ENCODE assay signal across 11 cellular contexts in the genomic region with DNA sequence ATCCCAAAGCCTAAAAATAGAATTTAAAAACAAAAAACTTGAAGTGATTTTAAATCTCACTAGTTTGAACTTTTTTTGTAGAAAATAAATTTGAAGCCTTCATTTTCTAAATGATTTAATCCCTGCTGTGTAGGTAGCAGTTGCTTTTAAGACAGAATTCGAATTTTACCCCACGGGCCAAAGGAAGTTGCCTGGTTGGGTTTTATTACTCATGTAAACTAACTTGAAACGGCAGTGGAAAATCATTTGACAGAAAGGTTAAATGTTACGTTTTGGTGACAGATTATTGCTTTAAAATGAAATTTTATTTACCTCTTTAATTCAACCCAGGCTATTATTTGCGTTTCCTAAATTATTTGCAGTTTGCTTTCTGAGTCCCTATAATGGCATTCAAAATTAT. TPM values are rescaled to one million over a fixed set of nuclear protein-coding genes. Genes with fewer than 3 reads are reported as not detected.
DNase-seq lines count a peak whose midpoint lies in the region; ATAC-seq and TF ChIP-seq lines count a peak whose summit lies in the region.
"Had no signal": no experiment of that assay in that cellular context is flagged by ENCODE, and none has a peak within 500 bp of the region (broad histone marks: within the 10 kb centered on the region; RNA-seq: fewer than 3 reads in every experiment).

No MANE protein-coding gene starts in this region.

- H3K36me3 ChIP-seq in heart right ventricle (no peaks in the 10 kb centered on the region), ascending aorta (no peaks in the 10 kb centered on the region), mesodermal cell (ENCODE audit: control insufficient read depth, insufficient read depth, low read length) (peaks cover 6% of the 10 kb centered on the region), upper lobe of left lung (no peaks in the 10 kb centered on the region)

- H3K27me3 ChIP-seq in heart right ventricle (no peaks in the 10 kb centered on the region), ascending aorta (no peaks in the 10 kb centered on the region), upper lobe of left lung (no peaks in the 10 kb centered on the region)

- TF ChIP-seq POLR2A in upper lobe of left lung (IDR thresholded peaks at IDR 0.05): no peak

- TF ChIP-seq CTCF in heart right ventricle (IDR thresholded peaks at IDR 0.05) (no peak), ascending aorta (IDR thresholded peaks at IDR 0.05) (no peak), upper lobe of left lung (IDR thresholded peaks at IDR 0.05) (no peak)

- no peak for TF ChIP-seq EP300 in upper lobe of left lung (IDR thresholded peaks at IDR 0.05)

- intact Hi-C loops in heart right ventricle (cut with DNase I) (loop anchor here in 5 of 10 donors (5.0 kb wide), 4 partner anchors 39 to 89 kb away; no protein-coding TSS in a partner anchor), Right ventricle myocardium superior (cut with DNase I) (loop anchor here (5.0 kb wide), 1 partner anchor 89 kb away; no protein-coding TSS in a partner anchor), ascending aorta (cut with DNase I) (loop anchor here (5.0 kb wide), 3 partner anchors 36 to 299 kb away; partner anchors contain the start of gene ZNF24)

- no peaks in the 10 kb centered on the region for H3K9me3 ChIP-seq in heart right ventricle
- H3K9me3 ChIP-seq in ascending aorta: no peaks in the 10 kb centered on the region
- H3K9me3 ChIP-seq in mesodermal cell (ENCODE audit: control insufficient read depth, low read length): no peaks in the 10 kb centered on the region
- no peaks in the 10 kb centered on the region for H3K9me3 ChIP-seq in upper lobe of left lung

- H3K4me1 ChIP-seq in heart right ventricle: peaks cover 6 to 78% (median 54%) of the 10 kb centered on the region in 9 donors
- H3K4me1 ChIP-seq in ascending aorta: peaks cover 0 to 30% of the 10 kb centered on the region in 2 donors
- H3K4me1 ChIP-seq in mesodermal cell (ENCODE audit: control insufficient read depth, insufficient read depth, low read length, poor library complexity, severe bottlenecking): peaks cover 35% of the 10 kb centered on the region
- peaks cover 45 to 54% (median 50%) of the 10 kb centered on the region in 4 donors for H3K4me1 ChIP-seq in upper lobe of left lung

- 31 to 36% methylated on average over 5 of the region's 5 CpGs for WGBS in heart right ventricle, 2 donors
- 36% methylated on average over 2 of the region's 5 CpGs; no CpG with 5 or more reads in 1 of the 2 experiments for WGBS in mesodermal cell (ENCODE audit: insufficient coverage in 2 of 2), 2 experiments
- WGBS in upper lobe of left lung, 2 donors: 46 to 48% methylated on average over 5 of the region's 5 CpGs

- no peak for ATAC-seq in heart right ventricle
- no peak for ATAC-seq in Right ventricle myocardium superior (ENCODE audit: poor library complexity)
- ATAC-seq in upper lobe of left lung (ENCODE audit: low FRiP score in 2 of 2): no peak

- H3K27ac ChIP-seq in heart right ventricle (peak overlapping the region; percentile 63 to 92 (median 88)), ascending aorta (peak overlapping the region; percentile 15 to 82), mesodermal cell (ENCODE audit: low read depth, low read length, severe bottlenecking) (no peak overlapping the region), upper lobe of left lung (peak overlapping the region; percentile 23 to 90 (median 84))
- H3K27ac ChIP-seq: C4-2B had no signal

- no peak for DNase-seq in heart right ventricle
- DNase-seq in Right ventricle myocardium superior: no peak
- DNase-seq in ascending aorta (ENCODE audit: low spot score in 2 of 2): no peak
- DNase-seq in upper lobe of left lung: no peak
- DNase-seq in amniotic stem cell (lab: John Stamatoyannopoulos, UW): no peak
- no peak for DNase-seq in dedifferentiated amniotic fluid mesenchymal stem cell (ENCODE audit: extremely low spot score)
- no peak for DNase-seq in NCI-H69 (lab: John Stamatoyannopoulos, UW)
- DNase-seq: cerebellar nuclear complex; stimulated activated CD4-positive, alpha-beta T cell treated with anti-CD3 and anti-CD28 coated beads, Interleukin-2, amount 100 ng/mL, for 48 hours had no signal

- H3K4me3 ChIP-seq in heart right ventricle (peak overlapping the region in 9 of 10 donors; percentile 65 to 94 (median 83)), ascending aorta (peak overlapping the region; percentile 79 to 82), mesodermal cell (ENCODE audit: extremely low read depth, insufficient read depth, low read length, poor library complexity, severe bottlenecking) (peak overlapping the region; percentile 73), upper lobe of left lung (peak overlapping the region in 2 of 4 donors; percentile 74 to 93)

RNA-seq across cellular contexts. Expression of gene MAPRE2, which starts 2.0 kb away (rescaled TPM):
- total RNA-seq in heart right ventricle: 100 to 1,000 TPM in 8 of 10 donors, 10 to 100 TPM in 2; 63.9 to 211 (median 137) TPM
- polyA plus RNA-seq in heart right ventricle: 10 to 100 TPM; 31.7 to 71.1 TPM
- 101 TPM for total RNA-seq in Right ventricle myocardium superior
- total RNA-seq in ascending aorta: 22.4 TPM
- 49.0 TPM for polyA plus RNA-seq in mesodermal cell (2013, experiment 1 of 2)
- polyA plus RNA-seq in mesodermal cell (2013, experiment 2 of 2): 44.6 TPM
- total RNA-seq in upper lobe of left lung: 10 to 100 TPM; 21.2 to 35.5 (median 27.8) TPM
